Comparison of ENCODE assay signal across 7 cellular contexts in the genomic region with DNA sequence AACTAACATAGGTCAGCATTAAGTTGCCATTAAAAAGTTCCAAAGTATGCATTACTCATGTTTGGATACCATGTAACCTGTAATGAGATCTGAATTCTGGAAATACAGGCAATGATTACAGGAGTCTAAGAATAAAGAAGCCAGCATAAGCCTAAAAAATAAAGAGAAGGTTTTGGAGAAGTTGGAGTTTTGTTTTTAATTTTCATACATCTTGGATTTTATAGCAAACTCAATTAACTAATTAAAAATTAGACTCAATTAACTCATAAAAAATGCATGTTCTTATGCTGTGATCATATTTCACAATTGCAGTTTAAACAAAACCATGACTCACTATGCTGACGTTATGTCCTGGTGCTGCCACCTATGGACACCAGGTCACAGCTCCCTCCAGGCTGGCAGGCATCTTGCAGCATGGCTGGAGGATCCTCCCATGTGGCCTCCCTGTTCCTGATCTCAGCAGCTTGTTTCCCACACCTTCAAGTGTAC.
DNase-seq lines count a peak whose midpoint lies in the region; ATAC-seq and TF ChIP-seq lines count a peak whose summit lies in the region.

No MANE protein-coding gene starts in this region.

- H3K27me3 ChIP-seq in GM06990 (replicated peaks; ENCODE audit: control insufficient read depth, insufficient read depth, low read length) = no peaks in the 10 kb centered on the region
- no peaks in the 10 kb centered on the region for H3K27me3 ChIP-seq in HL-60 (ENCODE audit: insufficient read depth, poor library complexity, severe bottlenecking)

- no peaks in the 10 kb centered on the region for H3K4me1 Mint-ChIP-seq in HFFc6 (ENCODE audit: low read depth)

- H3K4me3 ChIP-seq in GM06990 (replicated peaks; ENCODE audit: low read depth, low read length) (no peak overlapping the region), HL-60 (replicated peaks; ENCODE audit: insufficient read depth, low read length) (no peak overlapping the region), fibroblast of mammary gland (ENCODE audit: control insufficient read depth, low read depth, low read length) (no peak overlapping the region)

- no peak overlapping the region for H3K4me3 Mint-ChIP-seq in HFFc6

- POLR2A ChIA-PET in RWPE1 (lab: Yijun Ruan, JAX; ENCODE audit: low non-redundant PET) = no interaction called here

- H3K9me3 Mint-ChIP-seq in HFFc6 = peaks cover 19% of the 10 kb centered on the region

- DNase-seq in GM06990 (ENCODE audit: extremely low read depth, insufficient read length) (no peak), HL-60 (ENCODE audit: low read depth in 1 of 2, low spot score in 1 of 2) (peak; percentile 59 to 72), RWPE1 (ENCODE audit: low spot score) (peak; percentile 49), fibroblast of mammary gland (ENCODE audit: low read depth) (peak; percentile 83), retina (peak; percentile 39), HFFc6 (no peak)

- CTCF ChIA-PET in RWPE1 (lab: Yijun Ruan, JAX) = interaction anchor here (0.6 to 0.8 kb wide), 2 partner anchors 14 to 174 kb away, joined by 3 read pairs; no protein-coding TSS in a partner anchor

- no peak overlapping the region for H3K27ac Mint-ChIP-seq in HFFc6

- H3K36me3 ChIP-seq in GM06990 (ENCODE audit: control insufficient read depth, insufficient read depth, low read length) = no peaks in the 10 kb centered on the region

- no peaks in the 10 kb centered on the region for H3K36me3 Mint-ChIP-seq in HFFc6 (ENCODE audit: low read depth)

- H3K27ac ChIP-seq in HL-60 (replicated peaks) (no peak overlapping the region), RWPE1 (peak overlapping the region; percentile 20; the same call in 1 of the 2 replicates)

- no peak for ATAC-seq in HG03439 (IDR thresholded peaks at IDR 0.05; ENCODE audit: unreplicated experiment)

- no peaks in the 10 kb centered on the region for H3K27me3 Mint-ChIP-seq in HFFc6 (ENCODE audit: insufficient read depth)

- peak; percentile 3 for TF ChIP-seq CTCF in GM06990 (IDR thresholded peaks at IDR 0.05; ENCODE audit: insufficient read depth, low read length, poor library complexity, severe bottlenecking)
- TF ChIP-seq CTCF in HL-60 (IDR thresholded peaks at IDR 0.05; ENCODE audit: insufficient read depth, low read length) = peak; percentile 17
- TF ChIP-seq CTCF in RWPE1 (conservative IDR thresholded peaks at IDR 0.05; ENCODE audit: low read depth) = peak; percentile 41
- TF ChIP-seq CTCF in fibroblast of mammary gland (conservative IDR thresholded peaks at IDR 0.05; ENCODE audit: control insufficient read depth, insufficient read depth, low read depth, low read length) = peak; percentile 51
- TF ChIP-seq CTCF in HFFc6 (IDR thresholded peaks at IDR 0.05) = no peak

Comparison
In these comparisons a context has a peak if more than half of its experiments do, and no peak if none do; other contexts are left out.
1. DNase-seq: peak in HL-60 (2 of 2), RWPE1 (single experiment), fibroblast of mammary gland (single experiment) and retina (single experiment); none in GM06990 (single experiment) and HFFc6 (single experiment).